In the genomic region with DNA sequence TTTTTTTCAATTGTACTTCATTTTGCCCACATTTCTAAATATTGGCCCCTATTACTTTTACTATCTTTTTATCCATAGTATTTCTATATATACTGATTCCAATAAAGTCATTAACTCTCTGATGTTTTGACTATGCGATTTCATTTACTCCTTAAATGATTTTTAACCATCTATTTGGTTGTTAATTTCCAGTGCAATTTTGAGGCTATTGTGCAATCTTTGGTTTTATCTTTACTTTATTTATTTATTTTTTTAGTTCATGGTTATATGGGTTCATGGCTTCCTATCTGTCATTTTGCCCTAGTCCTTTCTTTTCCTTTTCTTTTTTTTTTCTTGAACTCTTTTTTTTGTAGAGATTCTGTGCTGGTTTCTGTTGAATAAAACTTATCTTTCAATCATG, we compare ENCODE assay signal across 4 cellular contexts.
A peak's percentile ranks its signal among the peaks of the same experiment; 100 is the strongest.
TF ChIP-seq lines count a peak whose summit lies in the region.

No MANE protein-coding gene starts in this region.

TF ChIP-seq in GM23338, 12 proteins besides CTCF, POLR2A, EP300 and RAD21:
- TF ChIP-seq ZNF331 (CRISPR knock-in tag; IDR thresholded peaks at IDR 0.05; ENCODE audit: low read depth) (no peak), EZH2 (IDR thresholded peaks at IDR 0.05; ENCODE audit: low read depth, unreplicated experiment) (no peak)

TF ChIP-seq in H1, 55 proteins besides CTCF, POLR2A, EP300 and RAD21:
- TF ChIP-seq CHD1 (IDR thresholded peaks at IDR 0.05; ENCODE audit: low read depth, low read length) = no peak
- TF ChIP-seq CEBPB (IDR thresholded peaks at IDR 0.05; ENCODE audit: low read depth, low read length) = peak; percentile 48; the same call in 1 of the 2 replicates
- TF ChIP-seq BCL11A (IDR thresholded peaks at IDR 0.05; ENCODE audit: low read depth in 2 of 2, low read length in 2 of 2) = no peak
- TF ChIP-seq KDM1A (IDR thresholded peaks at IDR 0.05; ENCODE audit: borderline replicate concordance, low read length) = no peak
- TF ChIP-seq TBP (IDR thresholded peaks at IDR 0.05; ENCODE audit: low read depth, low read length) = no peak

TF ChIP-seq in WTC11, 78 proteins besides CTCF, POLR2A, EP300 and RAD21:
- TF ChIP-seq, protein P1, sequence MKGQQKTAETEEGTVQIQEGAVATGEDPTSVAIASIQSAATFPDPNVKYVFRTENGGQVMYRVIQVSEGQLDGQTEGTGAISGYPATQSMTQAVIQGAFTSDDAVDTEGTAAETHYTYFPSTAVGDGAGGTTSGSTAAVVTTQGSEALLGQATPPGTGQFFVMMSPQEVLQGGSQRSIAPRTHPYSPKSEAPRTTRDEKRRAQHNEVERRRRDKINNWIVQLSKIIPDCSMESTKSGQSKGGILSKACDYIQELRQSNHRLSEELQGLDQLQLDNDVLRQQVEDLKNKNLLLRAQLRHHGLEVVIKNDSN (CRISPR knock-in tag; IDR thresholded peaks at IDR 0.05) = no peak
- TF ChIP-seq NFATC4 (CRISPR knock-in tag; IDR thresholded peaks at IDR 0.05) = no peak
- no peak for TF ChIP-seq FOXK1 (CRISPR knock-in tag; IDR thresholded peaks at IDR 0.05)
- TF ChIP-seq, protein P2, sequence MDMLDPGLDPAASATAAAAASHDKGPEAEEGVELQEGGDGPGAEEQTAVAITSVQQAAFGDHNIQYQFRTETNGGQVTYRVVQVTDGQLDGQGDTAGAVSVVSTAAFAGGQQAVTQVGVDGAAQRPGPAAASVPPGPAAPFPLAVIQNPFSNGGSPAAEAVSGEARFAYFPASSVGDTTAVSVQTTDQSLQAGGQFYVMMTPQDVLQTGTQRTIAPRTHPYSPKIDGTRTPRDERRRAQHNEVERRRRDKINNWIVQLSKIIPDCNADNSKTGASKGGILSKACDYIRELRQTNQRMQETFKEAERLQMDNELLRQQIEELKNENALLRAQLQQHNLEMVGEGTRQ (CRISPR knock-in tag; IDR thresholded peaks at IDR 0.05) = no peak
TF ChIP-seq in WTC11: peak in this region for 0.

TF ChIP-seq in GM12891, 5 proteins besides CTCF, POLR2A, EP300 and RAD21:
- TF ChIP-seq TAF1 (IDR thresholded peaks at IDR 0.05; ENCODE audit: low read depth, low read length) (no peak), POU2F2 (IDR thresholded peaks at IDR 0.05; ENCODE audit: low read depth, low read length) (no peak), POLR2AphosphoS5 (IDR thresholded peaks at IDR 0.05; ENCODE audit: low read depth, low read length) (no peak), PAX5 (IDR thresholded peaks at IDR 0.05; ENCODE audit: insufficient read depth, low read length, severe bottlenecking) (no peak), SPI1 (IDR thresholded peaks at IDR 0.05; ENCODE audit: low read depth, low read length) (no peak)
